1 cellular context compared by ENCODE assay signal in genomic region chr6:108564178-108564577, GRCh38.
TF ChIP-seq lines count a peak whose summit lies in the region.

No MANE protein-coding gene starts in this region.

TF ChIP-seq in HEK293, 187 proteins besides CTCF, POLR2A, EP300 and RAD21 (continued from another document and continues in another):
- peak; percentile 82 for TF ChIP-seq SP7 (tag by site-specific recombination; IDR thresholded peaks at IDR 0.05)
- TF ChIP-seq KLF8 (tag by site-specific recombination; IDR thresholded peaks at IDR 0.05), result 0 out of 2 replicates have a peak, but pooled peaks have one; percentile 30
- TF ChIP-seq ZEB2 (tag by site-specific recombination; IDR thresholded peaks at IDR 0.05), result peak; percentile 77
- TF ChIP-seq ZNF529 (tag by site-specific recombination; IDR thresholded peaks at IDR 0.05; ENCODE audit: insufficient replicate concordance), result no peak
- TF ChIP-seq ZNF48 (tag by site-specific recombination; IDR thresholded peaks at IDR 0.05), result no peak
- no peak for TF ChIP-seq ZBTB8A (tag by site-specific recombination; IDR thresholded peaks at IDR 0.05)
- TF ChIP-seq, protein P1, sequence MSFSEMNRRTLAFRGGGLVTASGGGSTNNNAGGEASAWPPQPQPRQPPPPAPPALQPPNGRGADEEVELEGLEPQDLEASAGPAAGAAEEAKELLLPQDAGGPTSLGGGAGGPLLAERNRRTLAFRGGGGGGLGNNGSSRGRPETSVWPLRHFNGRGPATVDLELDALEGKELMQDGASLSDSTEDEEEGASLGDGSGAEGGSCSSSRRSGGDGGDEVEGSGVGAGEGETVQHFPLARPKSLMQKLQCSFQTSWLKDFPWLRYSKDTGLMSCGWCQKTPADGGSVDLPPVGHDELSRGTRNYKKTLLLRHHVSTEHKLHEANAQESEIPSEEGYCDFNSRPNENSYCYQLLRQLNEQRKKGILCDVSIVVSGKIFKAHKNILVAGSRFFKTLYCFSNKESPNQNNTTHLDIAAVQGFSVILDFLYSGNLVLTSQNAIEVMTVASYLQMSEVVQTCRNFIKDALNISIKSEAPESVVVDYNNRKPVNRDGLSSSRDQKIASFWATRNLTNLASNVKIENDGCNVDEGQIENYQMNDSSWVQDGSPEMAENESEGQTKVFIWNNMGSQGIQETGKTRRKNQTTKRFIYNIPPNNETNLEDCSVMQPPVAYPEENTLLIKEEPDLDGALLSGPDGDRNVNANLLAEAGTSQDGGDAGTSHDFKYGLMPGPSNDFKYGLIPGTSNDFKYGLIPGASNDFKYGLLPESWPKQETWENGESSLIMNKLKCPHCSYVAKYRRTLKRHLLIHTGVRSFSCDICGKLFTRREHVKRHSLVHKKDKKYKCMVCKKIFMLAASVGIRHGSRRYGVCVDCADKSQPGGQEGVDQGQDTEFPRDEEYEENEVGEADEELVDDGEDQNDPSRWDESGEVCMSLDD (tag by site-specific recombination; IDR thresholded peaks at IDR 0.05), result no peak
- TF ChIP-seq ZNF274 (IDR thresholded peaks at IDR 0.05; ENCODE audit: low read length), result no peak
- no peak for TF ChIP-seq ZNF274 (tag by site-specific recombination; IDR thresholded peaks at IDR 0.05; ENCODE audit: borderline replicate concordance)
- no peak for TF ChIP-seq ZNF514 (tag by site-specific recombination; IDR thresholded peaks at IDR 0.05)
- TF ChIP-seq ZFHX2 (tag by site-specific recombination; conservative IDR thresholded peaks at IDR 0.05), result no peak
- TF ChIP-seq, protein P2, sequence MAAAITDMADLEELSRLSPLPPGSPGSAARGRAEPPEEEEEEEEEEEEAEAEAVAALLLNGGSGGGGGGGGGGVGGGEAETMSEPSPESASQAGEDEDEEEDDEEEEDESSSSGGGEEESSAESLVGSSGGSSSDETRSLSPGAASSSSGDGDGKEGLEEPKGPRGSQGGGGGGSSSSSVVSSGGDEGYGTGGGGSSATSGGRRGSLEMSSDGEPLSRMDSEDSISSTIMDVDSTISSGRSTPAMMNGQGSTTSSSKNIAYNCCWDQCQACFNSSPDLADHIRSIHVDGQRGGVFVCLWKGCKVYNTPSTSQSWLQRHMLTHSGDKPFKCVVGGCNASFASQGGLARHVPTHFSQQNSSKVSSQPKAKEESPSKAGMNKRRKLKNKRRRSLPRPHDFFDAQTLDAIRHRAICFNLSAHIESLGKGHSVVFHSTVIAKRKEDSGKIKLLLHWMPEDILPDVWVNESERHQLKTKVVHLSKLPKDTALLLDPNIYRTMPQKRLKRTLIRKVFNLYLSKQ (tag by site-specific recombination; IDR thresholded peaks at IDR 0.05; ENCODE audit: borderline replicate concordance), result no peak
- no peak for TF ChIP-seq MEIS1 (CRISPR knock-in tag; IDR thresholded peaks at IDR 0.05; ENCODE audit: borderline replicate concordance)
- TF ChIP-seq SCRT2 (tag by site-specific recombination; IDR thresholded peaks at IDR 0.05), result no peak
- TF ChIP-seq HIC1 (tag by site-specific recombination; IDR thresholded peaks at IDR 0.05), result peak; percentile 64; the same call in 1 of the 2 replicates
- TF ChIP-seq GLIS1 (tag by site-specific recombination; IDR thresholded peaks at IDR 0.05), result no peak
- TF ChIP-seq ZFP37 (tag by site-specific recombination; IDR thresholded peaks at IDR 0.05), result no peak
- TF ChIP-seq, protein P3, sequence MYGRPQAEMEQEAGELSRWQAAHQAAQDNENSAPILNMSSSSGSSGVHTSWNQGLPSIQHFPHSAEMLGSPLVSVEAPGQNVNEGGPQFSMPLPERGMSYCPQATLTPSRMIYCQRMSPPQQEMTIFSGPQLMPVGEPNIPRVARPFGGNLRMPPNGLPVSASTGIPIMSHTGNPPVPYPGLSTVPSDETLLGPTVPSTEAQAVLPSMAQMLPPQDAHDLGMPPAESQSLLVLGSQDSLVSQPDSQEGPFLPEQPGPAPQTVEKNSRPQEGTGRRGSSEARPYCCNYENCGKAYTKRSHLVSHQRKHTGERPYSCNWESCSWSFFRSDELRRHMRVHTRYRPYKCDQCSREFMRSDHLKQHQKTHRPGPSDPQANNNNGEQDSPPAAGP (tag by site-specific recombination; IDR thresholded peaks at IDR 0.05), result 0 out of 2 replicates have a peak, but pooled peaks have one; percentile 39
- TF ChIP-seq ZNF157 (tag by site-specific recombination; IDR thresholded peaks at IDR 0.05), result no peak
- TF ChIP-seq SP3 (tag by site-specific recombination; IDR thresholded peaks at IDR 0.05), result no peak
- TF ChIP-seq, protein P4, sequence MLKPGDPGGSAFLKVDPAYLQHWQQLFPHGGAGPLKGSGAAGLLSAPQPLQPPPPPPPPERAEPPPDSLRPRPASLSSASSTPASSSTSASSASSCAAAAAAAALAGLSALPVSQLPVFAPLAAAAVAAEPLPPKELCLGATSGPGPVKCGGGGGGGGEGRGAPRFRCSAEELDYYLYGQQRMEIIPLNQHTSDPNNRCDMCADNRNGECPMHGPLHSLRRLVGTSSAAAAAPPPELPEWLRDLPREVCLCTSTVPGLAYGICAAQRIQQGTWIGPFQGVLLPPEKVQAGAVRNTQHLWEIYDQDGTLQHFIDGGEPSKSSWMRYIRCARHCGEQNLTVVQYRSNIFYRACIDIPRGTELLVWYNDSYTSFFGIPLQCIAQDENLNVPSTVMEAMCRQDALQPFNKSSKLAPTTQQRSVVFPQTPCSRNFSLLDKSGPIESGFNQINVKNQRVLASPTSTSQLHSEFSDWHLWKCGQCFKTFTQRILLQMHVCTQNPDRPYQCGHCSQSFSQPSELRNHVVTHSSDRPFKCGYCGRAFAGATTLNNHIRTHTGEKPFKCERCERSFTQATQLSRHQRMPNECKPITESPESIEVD (tag by site-specific recombination; IDR thresholded peaks at IDR 0.05), result peak; percentile 37
- TF ChIP-seq ZNF658 (tag by site-specific recombination; IDR thresholded peaks at IDR 0.05), result no peak
- TF ChIP-seq ZNF704 (tag by site-specific recombination; IDR thresholded peaks at IDR 0.05), result no peak
- no peak for TF ChIP-seq ZBTB48 (tag by site-specific recombination; IDR thresholded peaks at IDR 0.05)
- no peak for TF ChIP-seq OVOL3 (tag by site-specific recombination; IDR thresholded peaks at IDR 0.05)
- no peak for TF ChIP-seq ZSCAN30 (tag by site-specific recombination; IDR thresholded peaks at IDR 0.05)
- no peak for TF ChIP-seq ZNF23 (tag by site-specific recombination; IDR thresholded peaks at IDR 0.05; ENCODE audit: borderline replicate concordance)
- TF ChIP-seq ZNF830 (tag by site-specific recombination; IDR thresholded peaks at IDR 0.05; ENCODE audit: low read depth), result no peak
- no peak for TF ChIP-seq ZNF548 (tag by site-specific recombination; IDR thresholded peaks at IDR 0.05)
- TF ChIP-seq ZNF133 (tag by site-specific recombination; IDR thresholded peaks at IDR 0.05), result no peak
- TF ChIP-seq, protein P5, sequence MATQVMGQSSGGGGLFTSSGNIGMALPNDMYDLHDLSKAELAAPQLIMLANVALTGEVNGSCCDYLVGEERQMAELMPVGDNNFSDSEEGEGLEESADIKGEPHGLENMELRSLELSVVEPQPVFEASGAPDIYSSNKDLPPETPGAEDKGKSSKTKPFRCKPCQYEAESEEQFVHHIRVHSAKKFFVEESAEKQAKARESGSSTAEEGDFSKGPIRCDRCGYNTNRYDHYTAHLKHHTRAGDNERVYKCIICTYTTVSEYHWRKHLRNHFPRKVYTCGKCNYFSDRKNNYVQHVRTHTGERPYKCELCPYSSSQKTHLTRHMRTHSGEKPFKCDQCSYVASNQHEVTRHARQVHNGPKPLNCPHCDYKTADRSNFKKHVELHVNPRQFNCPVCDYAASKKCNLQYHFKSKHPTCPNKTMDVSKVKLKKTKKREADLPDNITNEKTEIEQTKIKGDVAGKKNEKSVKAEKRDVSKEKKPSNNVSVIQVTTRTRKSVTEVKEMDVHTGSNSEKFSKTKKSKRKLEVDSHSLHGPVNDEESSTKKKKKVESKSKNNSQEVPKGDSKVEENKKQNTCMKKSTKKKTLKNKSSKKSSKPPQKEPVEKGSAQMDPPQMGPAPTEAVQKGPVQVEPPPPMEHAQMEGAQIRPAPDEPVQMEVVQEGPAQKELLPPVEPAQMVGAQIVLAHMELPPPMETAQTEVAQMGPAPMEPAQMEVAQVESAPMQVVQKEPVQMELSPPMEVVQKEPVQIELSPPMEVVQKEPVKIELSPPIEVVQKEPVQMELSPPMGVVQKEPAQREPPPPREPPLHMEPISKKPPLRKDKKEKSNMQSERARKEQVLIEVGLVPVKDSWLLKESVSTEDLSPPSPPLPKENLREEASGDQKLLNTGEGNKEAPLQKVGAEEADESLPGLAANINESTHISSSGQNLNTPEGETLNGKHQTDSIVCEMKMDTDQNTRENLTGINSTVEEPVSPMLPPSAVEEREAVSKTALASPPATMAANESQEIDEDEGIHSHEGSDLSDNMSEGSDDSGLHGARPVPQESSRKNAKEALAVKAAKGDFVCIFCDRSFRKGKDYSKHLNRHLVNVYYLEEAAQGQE (tag by site-specific recombination; IDR thresholded peaks at IDR 0.05), result no peak
- TF ChIP-seq KLF10 (tag by site-specific recombination; IDR thresholded peaks at IDR 0.05), result peak; percentile 35; the same call in 1 of the 2 replicates
- no peak for TF ChIP-seq ZNF416 (tag by site-specific recombination; IDR thresholded peaks at IDR 0.05)
- no peak for TF ChIP-seq MZF1 (tag by site-specific recombination; IDR thresholded peaks at IDR 0.05; ENCODE audit: borderline replicate concordance)
- TF ChIP-seq ZIC2 (tag by site-specific recombination; IDR thresholded peaks at IDR 0.05), result no peak
- TF ChIP-seq SETDB1 (IDR thresholded peaks at IDR 0.05; ENCODE audit: insufficient read length, low read length), result no peak
- no peak for TF ChIP-seq ZFP41 (tag by site-specific recombination; IDR thresholded peaks at IDR 0.05; ENCODE audit: borderline replicate concordance)
- TF ChIP-seq ZNF138 (tag by site-specific recombination; IDR thresholded peaks at IDR 0.05; ENCODE audit: borderline replicate concordance), result no peak
- TF ChIP-seq ZNF24 (tag by site-specific recombination; IDR thresholded peaks at IDR 0.05), result 0 out of 2 replicates have a peak, but pooled peaks have one; percentile 39
- TF ChIP-seq, protein P6, sequence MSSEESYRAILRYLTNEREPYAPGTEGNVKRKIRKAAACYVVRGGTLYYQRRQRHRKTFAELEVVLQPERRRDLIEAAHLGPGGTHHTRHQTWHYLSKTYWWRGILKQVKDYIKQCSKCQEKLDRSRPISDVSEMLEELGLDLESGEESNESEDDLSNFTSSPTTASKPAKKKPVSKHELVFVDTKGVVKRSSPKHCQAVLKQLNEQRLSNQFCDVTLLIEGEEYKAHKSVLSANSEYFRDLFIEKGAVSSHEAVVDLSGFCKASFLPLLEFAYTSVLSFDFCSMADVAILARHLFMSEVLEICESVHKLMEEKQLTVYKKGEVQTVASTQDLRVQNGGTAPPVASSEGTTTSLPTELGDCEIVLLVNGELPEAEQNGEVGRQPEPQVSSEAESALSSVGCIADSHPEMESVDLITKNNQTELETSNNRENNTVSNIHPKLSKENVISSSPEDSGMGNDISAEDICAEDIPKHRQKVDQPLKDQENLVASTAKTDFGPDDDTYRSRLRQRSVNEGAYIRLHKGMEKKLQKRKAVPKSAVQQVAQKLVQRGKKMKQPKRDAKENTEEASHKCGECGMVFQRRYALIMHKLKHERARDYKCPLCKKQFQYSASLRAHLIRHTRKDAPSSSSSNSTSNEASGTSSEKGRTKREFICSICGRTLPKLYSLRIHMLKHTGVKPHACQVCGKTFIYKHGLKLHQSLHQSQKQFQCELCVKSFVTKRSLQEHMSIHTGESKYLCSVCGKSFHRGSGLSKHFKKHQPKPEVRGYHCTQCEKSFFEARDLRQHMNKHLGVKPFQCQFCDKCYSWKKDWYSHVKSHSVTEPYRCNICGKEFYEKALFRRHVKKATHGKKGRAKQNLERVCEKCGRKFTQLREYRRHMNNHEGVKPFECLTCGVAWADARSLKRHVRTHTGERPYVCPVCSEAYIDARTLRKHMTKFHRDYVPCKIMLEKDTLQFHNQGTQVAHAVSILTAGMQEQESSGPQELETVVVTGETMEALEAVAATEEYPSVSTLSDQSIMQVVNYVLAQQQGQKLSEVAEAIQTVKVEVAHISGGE (tag by site-specific recombination; conservative IDR thresholded peaks at IDR 0.05; ENCODE audit: low read depth), result no peak
- no peak for TF ChIP-seq ZBTB20 (tag by site-specific recombination; IDR thresholded peaks at IDR 0.05)
- TF ChIP-seq ZNF175 (tag by site-specific recombination; IDR thresholded peaks at IDR 0.05), result no peak
- TF ChIP-seq ZNF2 (tag by site-specific recombination; IDR thresholded peaks at IDR 0.05), result no peak
- TF ChIP-seq ZXDB (tag by site-specific recombination; IDR thresholded peaks at IDR 0.05), result no peak
- no peak for TF ChIP-seq ZNF132 (tag by site-specific recombination; IDR thresholded peaks at IDR 0.05; ENCODE audit: borderline replicate concordance)
- TF ChIP-seq KLF16 (tag by site-specific recombination; IDR thresholded peaks at IDR 0.05), result no peak
- no peak for TF ChIP-seq ZNF544 (tag by site-specific recombination; IDR thresholded peaks at IDR 0.05)
- no peak for TF ChIP-seq GFI1B (tag by site-specific recombination; IDR thresholded peaks at IDR 0.05)
- TF ChIP-seq ZNF211 (tag by site-specific recombination; IDR thresholded peaks at IDR 0.05; ENCODE audit: low read depth), result no peak
